ENCODE assay signal across 21 cellular contexts in the genomic region with DNA sequence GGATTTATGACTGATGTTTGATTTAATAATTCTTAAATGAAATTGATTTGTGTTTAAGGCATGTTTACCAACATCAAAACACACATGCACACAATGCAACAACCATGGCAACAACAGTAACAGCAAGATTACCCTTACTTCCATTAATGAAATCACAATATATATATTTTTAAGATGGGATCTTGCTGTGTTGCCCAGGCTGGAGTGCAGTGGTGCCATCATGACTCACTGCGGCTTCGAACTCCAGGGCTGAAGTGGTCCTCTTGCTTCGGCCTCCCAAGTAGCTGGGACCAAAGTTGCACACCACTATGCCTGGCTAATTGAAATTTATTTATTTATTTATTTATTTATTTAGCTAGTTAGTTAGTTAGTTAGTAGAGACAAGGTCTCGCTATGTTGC.
"Had no signal": no experiment of that assay in that cellular context is flagged by ENCODE, and none has a peak within 500 bp of the region (broad histone marks: within the 10 kb centered on the region; RNA-seq: fewer than 3 reads in every experiment).

No MANE protein-coding gene starts in this region.

- H3K27me3 ChIP-seq: MG63, SJSA1 had no signal

- H3K4me3 ChIP-seq: MG63, SJSA1, SK-N-MC had no signal

- H3K36me3 ChIP-seq: SJSA1 had no signal

- H3K27ac ChIP-seq: SJSA1, SK-N-MC had no signal

- DNase-seq: Karpas-422, KBM-7, MG63, NCI-H1092, NCI-H1105 treated with DMSO at 0.1 percent for 48 hours, NCI-H1417 treated with DMSO at 0.1 percent for 48 hours, NCI-H146, NCI-H1694 treated with DMSO at 0.1 percent for 48 hours, NCI-H1930, NCI-H2081, NCI-H2107, NCI-H2227 treated with DMSO at 0.1 percent for 48 hours, NCI-H524, NCI-H526 treated with DMSO at 0.1 percent for 48 hours, NCI-H748 treated with DMSO at 0.1 percent for 48 hours, Right ventricle myocardium superior, RPMI8226, SIG-M5 had no signal

- H3K9me3 Mint-ChIP-seq: IgD-negative memory B cell had no signal

- H3K27me3 Mint-ChIP-seq: IgD-negative memory B cell had no signal

- H3K27ac Mint-ChIP-seq: IgD-negative memory B cell had no signal

- H3K9me3 ChIP-seq: MG63, SJSA1 had no signal

- H3K36me3 Mint-ChIP-seq: IgD-negative memory B cell had no signal
